ENCODE assay signal across 9 cellular contexts in the genomic region with DNA sequence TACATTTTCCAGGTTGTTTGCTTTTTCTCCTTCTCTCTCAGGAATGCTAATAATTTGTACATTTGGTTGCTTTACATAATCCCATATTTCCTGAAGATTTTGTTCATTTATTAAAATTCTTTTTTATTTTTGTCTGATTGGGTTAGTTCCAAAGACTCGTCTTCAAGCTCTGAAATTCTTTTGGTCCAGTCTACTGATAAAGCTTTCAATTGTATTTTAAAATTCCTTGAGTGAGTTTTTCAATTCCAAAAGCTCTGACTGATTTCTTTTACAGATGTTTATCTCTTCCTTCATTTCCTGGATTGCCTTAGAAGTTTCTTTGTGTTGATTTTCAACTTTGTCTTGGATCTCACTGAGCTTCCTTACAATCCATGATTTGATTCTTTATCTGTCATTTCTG.
"Had no signal": no experiment of that assay in that cellular context is flagged by ENCODE, and none has a peak within 500 bp of the region (broad histone marks: within the 10 kb centered on the region; RNA-seq: fewer than 3 reads in every experiment).

No MANE protein-coding gene starts in this region.

- H3K36me3 ChIP-seq: HAP-1 had no signal

- DNase-seq: GM23248, GOT3, H7, IMR-90, KBM-7 had no signal

- H3K4me2 ChIP-seq: KMS-11 had no signal

- H3K9me3 ChIP-seq: HAP-1 had no signal

- H3K4me3 ChIP-seq: GM23248, HAP-1 had no signal

- H3K4me1 ChIP-seq: HAP-1 had no signal

- ATAC-seq: HCT116 had no signal

- H2AFZ ChIP-seq: GM23248 had no signal

- H3K9ac ChIP-seq: GM23248, KMS-11 had no signal

- H3K27ac ChIP-seq: GM23248, HL-60, KMS-11 had no signal
